Comparison of ENCODE assay signal across 1 cellular context in genomic region chr6:15355683-15356099, GRCh38.
TF ChIP-seq lines count a peak whose summit lies in the region.

No MANE protein-coding gene starts in this region.

TF ChIP-seq in HEK293, 187 proteins besides CTCF, POLR2A, EP300 and RAD21 (continued from another document and continues in another):
- TF ChIP-seq, protein P1, sequence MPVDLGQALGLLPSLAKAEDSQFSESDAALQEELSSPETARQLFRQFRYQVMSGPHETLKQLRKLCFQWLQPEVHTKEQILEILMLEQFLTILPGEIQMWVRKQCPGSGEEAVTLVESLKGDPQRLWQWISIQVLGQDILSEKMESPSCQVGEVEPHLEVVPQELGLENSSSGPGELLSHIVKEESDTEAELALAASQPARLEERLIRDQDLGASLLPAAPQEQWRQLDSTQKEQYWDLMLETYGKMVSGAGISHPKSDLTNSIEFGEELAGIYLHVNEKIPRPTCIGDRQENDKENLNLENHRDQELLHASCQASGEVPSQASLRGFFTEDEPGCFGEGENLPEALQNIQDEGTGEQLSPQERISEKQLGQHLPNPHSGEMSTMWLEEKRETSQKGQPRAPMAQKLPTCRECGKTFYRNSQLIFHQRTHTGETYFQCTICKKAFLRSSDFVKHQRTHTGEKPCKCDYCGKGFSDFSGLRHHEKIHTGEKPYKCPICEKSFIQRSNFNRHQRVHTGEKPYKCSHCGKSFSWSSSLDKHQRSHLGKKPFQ (tag by site-specific recombination; IDR thresholded peaks at IDR 0.05) = no peak
- peak; percentile 64; the same call in 1 of the 2 replicates for TF ChIP-seq ZBTB17 (tag by site-specific recombination; IDR thresholded peaks at IDR 0.05)
- TF ChIP-seq ZNF366 (tag by site-specific recombination; conservative IDR thresholded peaks at IDR 0.05) = peak; percentile 42; the same call in 1 of the 2 replicates
- no peak for TF ChIP-seq REST (tag by site-specific recombination; IDR thresholded peaks at IDR 0.05)
- TF ChIP-seq ZNF239 (tag by site-specific recombination; IDR thresholded peaks at IDR 0.05) = no peak
- TF ChIP-seq ZNF585B (tag by site-specific recombination; IDR thresholded peaks at IDR 0.05) = no peak
- TF ChIP-seq ZSCAN4 (tag by site-specific recombination; IDR thresholded peaks at IDR 0.05) = no peak
- TF ChIP-seq ZNF121 (tag by site-specific recombination; IDR thresholded peaks at IDR 0.05) = no peak
- TF ChIP-seq ZNF169 (tag by site-specific recombination; IDR thresholded peaks at IDR 0.05) = no peak
- TF ChIP-seq ZNF48 (tag by site-specific recombination; IDR thresholded peaks at IDR 0.05) = no peak
- TF ChIP-seq TCF7L2 (IDR thresholded peaks at IDR 0.05; ENCODE audit: borderline replicate concordance, low read depth, low read length) = no peak
- TF ChIP-seq ZNF266 (tag by site-specific recombination; IDR thresholded peaks at IDR 0.05; ENCODE audit: low read depth) = no peak
- no peak for TF ChIP-seq ZBTB20 (tag by site-specific recombination; IDR thresholded peaks at IDR 0.05)
- no peak for TF ChIP-seq SCRT2 (tag by site-specific recombination; IDR thresholded peaks at IDR 0.05)
- no peak for TF ChIP-seq GLIS2 (tag by site-specific recombination; IDR thresholded peaks at IDR 0.05)
- TF ChIP-seq ZNF658 (tag by site-specific recombination; IDR thresholded peaks at IDR 0.05) = no peak
- no peak for TF ChIP-seq ZFP69B (tag by site-specific recombination; IDR thresholded peaks at IDR 0.05)
- TF ChIP-seq, protein P2, sequence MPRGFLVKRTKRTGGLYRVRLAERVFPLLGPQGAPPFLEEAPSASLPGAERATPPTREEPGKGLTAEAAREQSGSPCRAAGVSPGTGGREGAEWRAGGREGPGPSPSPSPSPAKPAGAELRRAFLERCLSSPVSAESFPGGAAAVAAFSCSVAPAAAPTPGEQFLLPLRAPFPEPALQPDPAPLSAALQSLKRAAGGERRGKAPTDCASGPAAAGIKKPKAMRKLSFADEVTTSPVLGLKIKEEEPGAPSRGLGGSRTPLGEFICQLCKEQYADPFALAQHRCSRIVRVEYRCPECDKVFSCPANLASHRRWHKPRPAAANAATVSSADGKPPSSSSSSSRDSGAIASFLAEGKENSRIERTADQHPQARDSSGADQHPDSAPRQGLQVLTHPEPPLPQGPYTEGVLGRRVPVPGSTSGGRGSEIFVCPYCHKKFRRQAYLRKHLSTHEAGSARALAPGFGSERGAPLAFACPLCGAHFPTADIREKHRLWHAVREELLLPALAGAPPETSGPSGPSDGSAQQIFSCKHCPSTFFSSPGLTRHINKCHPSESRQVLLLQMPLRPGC (tag by site-specific recombination; IDR thresholded peaks at IDR 0.05) = no peak
- no peak for TF ChIP-seq MEIS1 (CRISPR knock-in tag; IDR thresholded peaks at IDR 0.05; ENCODE audit: borderline replicate concordance)
- TF ChIP-seq, protein P3, sequence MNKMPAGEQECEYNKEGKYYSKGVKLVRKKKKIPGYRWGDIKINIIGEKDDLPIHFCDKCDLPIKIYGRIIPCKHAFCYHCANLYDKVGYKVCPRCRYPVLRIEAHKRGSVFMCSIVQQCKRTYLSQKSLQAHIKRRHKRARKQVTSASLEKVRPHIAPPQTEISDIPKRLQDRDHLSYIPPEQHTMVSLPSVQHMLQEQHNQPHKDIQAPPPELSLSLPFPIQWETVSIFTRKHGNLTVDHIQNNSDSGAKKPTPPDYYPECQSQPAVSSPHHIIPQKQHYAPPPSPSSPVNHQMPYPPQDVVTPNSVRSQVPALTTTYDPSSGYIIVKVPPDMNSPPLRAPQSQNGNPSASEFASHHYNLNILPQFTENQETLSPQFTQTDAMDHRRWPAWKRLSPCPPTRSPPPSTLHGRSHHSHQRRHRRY (tag by site-specific recombination; IDR thresholded peaks at IDR 0.05) = no peak
- TF ChIP-seq ZNF629 (tag by site-specific recombination; IDR thresholded peaks at IDR 0.05) = no peak
- TF ChIP-seq MYNN (tag by site-specific recombination; IDR thresholded peaks at IDR 0.05; ENCODE audit: borderline replicate concordance) = no peak
- no peak for TF ChIP-seq ZNF26 (tag by site-specific recombination; IDR thresholded peaks at IDR 0.05)
- TF ChIP-seq HOXC10 (CRISPR knock-in tag; IDR thresholded peaks at IDR 0.05) = no peak
- TF ChIP-seq, protein P4, sequence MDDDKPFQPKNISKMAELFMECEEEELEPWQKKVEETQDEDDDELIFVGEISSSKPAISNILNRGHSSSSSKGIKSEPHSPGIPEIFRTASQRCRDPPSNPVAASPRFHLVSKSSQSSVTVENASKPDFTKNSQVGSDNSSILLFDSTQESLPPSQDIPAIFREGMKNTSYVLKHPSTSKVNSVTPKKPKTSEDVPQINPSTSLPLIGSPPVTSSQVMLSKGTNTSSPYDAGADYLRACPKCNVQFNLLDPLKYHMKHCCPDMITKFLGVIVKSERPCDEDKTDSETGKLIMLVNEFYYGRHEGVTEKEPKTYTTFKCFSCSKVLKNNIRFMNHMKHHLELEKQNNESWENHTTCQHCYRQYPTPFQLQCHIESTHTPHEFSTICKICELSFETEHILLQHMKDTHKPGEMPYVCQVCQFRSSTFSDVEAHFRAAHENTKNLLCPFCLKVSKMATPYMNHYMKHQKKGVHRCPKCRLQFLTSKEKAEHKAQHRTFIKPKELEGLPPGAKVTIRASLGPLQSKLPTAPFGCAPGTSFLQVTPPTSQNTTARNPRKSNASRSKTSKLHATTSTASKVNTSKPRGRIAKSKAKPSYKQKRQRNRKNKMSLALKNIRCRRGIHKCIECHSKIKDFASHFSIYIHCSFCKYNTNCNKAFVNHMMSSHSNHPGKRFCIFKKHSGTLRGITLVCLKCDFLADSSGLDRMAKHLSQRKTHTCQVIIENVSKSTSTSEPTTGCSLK (tag by site-specific recombination; IDR thresholded peaks at IDR 0.05) = no peak
- TF ChIP-seq ZNF140 (tag by site-specific recombination; IDR thresholded peaks at IDR 0.05) = no peak
- no peak for TF ChIP-seq ZNF626 (tag by site-specific recombination; IDR thresholded peaks at IDR 0.05)
- 0 out of 2 replicates have a peak, but pooled peaks have one; percentile 27 for TF ChIP-seq ZNF600 (tag by site-specific recombination; IDR thresholded peaks at IDR 0.05)
- peak; percentile 60 for TF ChIP-seq ZBTB8A (tag by site-specific recombination; IDR thresholded peaks at IDR 0.05)
- no peak for TF ChIP-seq ZNF24 (tag by site-specific recombination; IDR thresholded peaks at IDR 0.05)
- no peak for TF ChIP-seq ZBTB21 (tag by site-specific recombination; IDR thresholded peaks at IDR 0.05)
- TF ChIP-seq, protein P5, sequence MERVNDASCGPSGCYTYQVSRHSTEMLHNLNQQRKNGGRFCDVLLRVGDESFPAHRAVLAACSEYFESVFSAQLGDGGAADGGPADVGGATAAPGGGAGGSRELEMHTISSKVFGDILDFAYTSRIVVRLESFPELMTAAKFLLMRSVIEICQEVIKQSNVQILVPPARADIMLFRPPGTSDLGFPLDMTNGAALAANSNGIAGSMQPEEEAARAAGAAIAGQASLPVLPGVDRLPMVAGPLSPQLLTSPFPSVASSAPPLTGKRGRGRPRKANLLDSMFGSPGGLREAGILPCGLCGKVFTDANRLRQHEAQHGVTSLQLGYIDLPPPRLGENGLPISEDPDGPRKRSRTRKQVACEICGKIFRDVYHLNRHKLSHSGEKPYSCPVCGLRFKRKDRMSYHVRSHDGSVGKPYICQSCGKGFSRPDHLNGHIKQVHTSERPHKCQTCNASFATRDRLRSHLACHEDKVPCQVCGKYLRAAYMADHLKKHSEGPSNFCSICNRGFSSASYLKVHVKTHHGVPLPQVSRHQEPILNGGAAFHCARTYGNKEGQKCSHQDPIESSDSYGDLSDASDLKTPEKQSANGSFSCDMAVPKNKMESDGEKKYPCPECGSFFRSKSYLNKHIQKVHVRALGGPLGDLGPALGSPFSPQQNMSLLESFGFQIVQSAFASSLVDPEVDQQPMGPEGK (tag by site-specific recombination; IDR thresholded peaks at IDR 0.05) = peak; percentile 69; the same call in 1 of the 2 replicates
- TF ChIP-seq SP7 (tag by site-specific recombination; IDR thresholded peaks at IDR 0.05) = peak; percentile 30; the same call in 1 of the 2 replicates
- TF ChIP-seq ZNF114 (tag by site-specific recombination; IDR thresholded peaks at IDR 0.05) = no peak
- peak; percentile 80 for TF ChIP-seq PRDM10 (tag by site-specific recombination; IDR thresholded peaks at IDR 0.05)
- TF ChIP-seq ZFHX2 (tag by site-specific recombination; conservative IDR thresholded peaks at IDR 0.05) = peak; percentile 38; the same call in 1 of the 2 replicates
- TF ChIP-seq ZNF596 (tag by site-specific recombination; IDR thresholded peaks at IDR 0.05) = no peak
- peak; percentile 66 for TF ChIP-seq MZF1 (tag by site-specific recombination; IDR thresholded peaks at IDR 0.05; ENCODE audit: borderline replicate concordance)
- no peak for TF ChIP-seq ZNF10 (tag by site-specific recombination; IDR thresholded peaks at IDR 0.05)
- TF ChIP-seq ZNF610 (tag by site-specific recombination; IDR thresholded peaks at IDR 0.05; ENCODE audit: borderline replicate concordance) = no peak
